Comparison of ENCODE assay signal across 16 cellular contexts in genomic region chr6:27623103-27623502, GRCh38.
DNase-seq lines count a peak whose midpoint lies in the region; ATAC-seq and TF ChIP-seq lines count a peak whose summit lies in the region.
"Had no signal": no experiment of that assay in that cellular context is flagged by ENCODE, and none has a peak within 500 bp of the region (broad histone marks: within the 10 kb centered on the region; RNA-seq: fewer than 3 reads in every experiment).

No MANE protein-coding gene starts in this region.

- H2AFZ ChIP-seq in PC-3 (ENCODE audit: low read length) = peak overlapping the region; percentile 41; the same call in 1 of the 2 replicates
- H2AFZ ChIP-seq: GM23338 had no signal

- H3K4me3 Mint-ChIP-seq in CD4-positive, alpha-beta memory T cell = no peak overlapping the region
- no peak overlapping the region for H3K4me3 Mint-ChIP-seq in activated CD4-positive, alpha-beta memory T cell treated with anti-CD3 and anti-CD28 coated beads for 36 hours
- H3K4me3 Mint-ChIP-seq: CD8-positive, alpha-beta memory T cell; GM23338 had no signal

- H3K9me3 Mint-ChIP-seq in CD4-positive, alpha-beta memory T cell = no peaks in the 10 kb centered on the region
- H3K9me3 Mint-ChIP-seq in activated CD4-positive, alpha-beta memory T cell treated with anti-CD3 and anti-CD28 coated beads for 36 hours = no peaks in the 10 kb centered on the region
- H3K9me3 Mint-ChIP-seq: IgD-negative memory B cell had no signal

- no peak for TF ChIP-seq CTCF in 22Rv1 (IDR thresholded peaks at IDR 0.05)
- TF ChIP-seq CTCF in PC-3 (conservative IDR thresholded peaks at IDR 0.05; ENCODE audit: low read depth, low read length) = no peak
- TF ChIP-seq CTCF in mucosa of descending colon (IDR thresholded peaks at IDR 0.05) = no peak
- TF ChIP-seq CTCF in esophagus muscularis mucosa (IDR thresholded peaks at IDR 0.05) = no peak

- POLR2A ChIA-PET in PC-3 (lab: Charles Lee; ENCODE audit: unreplicated experiment) = no interaction called here
- POLR2A ChIA-PET in CD4-positive, alpha-beta memory T cell (lab: Charles Lee; ENCODE audit: partially characterized antibody) = no interaction called here
- POLR2A ChIA-PET in activated CD4-positive, alpha-beta memory T cell treated with anti-CD3 and anti-CD28 coated beads for 36 hours (lab: Charles Lee) = no interaction called here

- peaks cover 49 to 51% of the 10 kb centered on the region in 2 donors for H3K27me3 Mint-ChIP-seq in CD4-positive, alpha-beta memory T cell
- peaks cover 49% of the 10 kb centered on the region for H3K27me3 Mint-ChIP-seq in activated CD4-positive, alpha-beta memory T cell treated with anti-CD3 and anti-CD28 coated beads for 36 hours

- H3K9me3 ChIP-seq in PC-3 (ENCODE audit: low read length) = no peaks in the 10 kb centered on the region
- H3K9me3 ChIP-seq in mucosa of descending colon = no peaks in the 10 kb centered on the region
- no peaks in the 10 kb centered on the region for H3K9me3 ChIP-seq in CD4-positive, alpha-beta memory T cell (ENCODE audit: control insufficient read depth in 1 of 2, low read length in 2 of 2)
- no peaks in the 10 kb centered on the region for H3K9me3 ChIP-seq in esophagus muscularis mucosa
- H3K9me3 ChIP-seq: BE2C, Caco-2 had no signal

- no peaks in the 10 kb centered on the region for H3K4me1 ChIP-seq in PC-3 (ENCODE audit: insufficient read depth, low read length)
- no peaks in the 10 kb centered on the region for H3K4me1 ChIP-seq in mucosa of descending colon (ENCODE audit: low read depth)
- no peaks in the 10 kb centered on the region for H3K4me1 ChIP-seq in CD4-positive, alpha-beta memory T cell (ENCODE audit: insufficient read depth, low read length)
- H3K4me1 ChIP-seq in esophagus muscularis mucosa = peaks cover 0 to 2% (median 1%) of the 10 kb centered on the region in 4 donors
- H3K4me1 ChIP-seq: BE2C had no signal

- TF ChIP-seq EP300 in esophagus muscularis mucosa (IDR thresholded peaks at IDR 0.05) = no peak

- H4K20me1 ChIP-seq in PC-3 (ENCODE audit: low read length) = no peaks in the 10 kb centered on the region

- no peaks in the 10 kb centered on the region for H3F3A ChIP-seq in PC-3 (ENCODE audit: low read length, unreplicated experiment)

- 80% methylated on average over 3 of the region's 3 CpGs for WGBS in esophagus muscularis mucosa

- H3K36me3 ChIP-seq in PC-3 (ENCODE audit: low read depth, low read length) = no peaks in the 10 kb centered on the region
- no peaks in the 10 kb centered on the region for H3K36me3 ChIP-seq in mucosa of descending colon (ENCODE audit: low read depth)
- no peaks in the 10 kb centered on the region for H3K36me3 ChIP-seq in CD4-positive, alpha-beta memory T cell (ENCODE audit: insufficient read depth, low read length)
- no peaks in the 10 kb centered on the region for H3K36me3 ChIP-seq in esophagus muscularis mucosa
- H3K36me3 ChIP-seq: BE2C had no signal

- no peaks in the 10 kb centered on the region for H3K36me3 Mint-ChIP-seq in CD4-positive, alpha-beta memory T cell
- no peaks in the 10 kb centered on the region for H3K36me3 Mint-ChIP-seq in activated CD4-positive, alpha-beta memory T cell treated with anti-CD3 and anti-CD28 coated beads for 36 hours
- H3K36me3 Mint-ChIP-seq: IgD-negative memory B cell had no signal

- no peak for ATAC-seq in PC-3
- peak; percentile 85 for ATAC-seq in esophagus mucosa
- peak; percentile 25 for ATAC-seq in mucosa of descending colon
- ATAC-seq: GM23338 had no signal

- H3K27me3 ChIP-seq in PC-3 (ENCODE audit: low read length) (no peaks in the 10 kb centered on the region), esophagus muscularis mucosa (peaks cover 0 to 74% (median 6%) of the 10 kb centered on the region in 4 donors)
- peaks cover 2% of the 10 kb centered on the region for H3K27me3 ChIP-seq in CD4-positive, alpha-beta memory T cell (ENCODE audit: insufficient read depth, low read length)

- H3K27ac ChIP-seq in 22Rv1 (peak overlapping the region; percentile 48), PC-3 (ENCODE audit: low read length) (no peak overlapping the region), esophagus muscularis mucosa (replicated peaks in 1 of 4) (no peak overlapping the region)
- H3K27ac ChIP-seq in CD4-positive, alpha-beta memory T cell (ENCODE audit: low read depth, low read length) = no peak overlapping the region
- H3K27ac ChIP-seq: KMS-11 had no signal

- H3K4me2 ChIP-seq in PC-3 (ENCODE audit: low read length) = no peak overlapping the region
- H3K4me2 ChIP-seq: GM23338, KMS-11 had no signal

- peak; percentile 34 for DNase-seq in PC-3
- DNase-seq in mucosa of descending colon = no peak
- no peak for DNase-seq in CD4-positive, alpha-beta memory T cell
- no peak for DNase-seq in esophagus muscularis mucosa (ENCODE audit: extremely low spot score)
- no peak for DNase-seq in activated CD4-positive, alpha-beta memory T cell treated with anti-CD3 and anti-CD28 coated beads for 36 hours
- DNase-seq: BE2C; Caco-2; CD8-positive, alpha-beta memory T cell; DMS79; H9 had no signal

- peaks cover 0 to 1% (median under 1%) of the 10 kb centered on the region in 4 donors for H3K4me1 Mint-ChIP-seq in CD4-positive, alpha-beta memory T cell
- H3K4me1 Mint-ChIP-seq in activated CD4-positive, alpha-beta memory T cell treated with anti-CD3 and anti-CD28 coated beads for 36 hours (ENCODE audit: low read depth) = peaks cover under 1% of the 10 kb centered on the region

- H3K79me2 ChIP-seq in PC-3 (ENCODE audit: low read length) = no peaks in the 10 kb centered on the region

- no peak overlapping the region for H3K27ac Mint-ChIP-seq in CD4-positive, alpha-beta memory T cell
- no peak overlapping the region for H3K27ac Mint-ChIP-seq in activated CD4-positive, alpha-beta memory T cell treated with anti-CD3 and anti-CD28 coated beads for 36 hours
- H3K27ac Mint-ChIP-seq: CD14-positive monocyte; CD8-positive, alpha-beta memory T cell; GM23338; H9; IgD-negative memory B cell had no signal

- H3K4me3 ChIP-seq in PC-3 (ENCODE audit: low read length) (no peak overlapping the region), mucosa of descending colon (no peak overlapping the region), esophagus muscularis mucosa (no peak overlapping the region)
- no peak overlapping the region for H3K4me3 ChIP-seq in CD4-positive, alpha-beta memory T cell (ENCODE audit: low read length in 2 of 2)
- H3K4me3 ChIP-seq: GM23338 had no signal

- CTCF ChIA-PET in PC-3 (lab: Charles Lee) = no interaction called here
- CTCF ChIA-PET in CD4-positive, alpha-beta memory T cell (lab: Charles Lee; ENCODE audit: partially characterized antibody) = no interaction called here
- CTCF ChIA-PET in activated CD4-positive, alpha-beta memory T cell treated with anti-CD3 and anti-CD28 coated beads for 36 hours (lab: Charles Lee) = interaction anchor here (0.5 kb wide), 1 partner anchor 11 kb away, joined by 4 read pairs; no protein-coding TSS in a partner anchor

- BruUV-seq in PC-3 (replicated peaks; lab: Mats Ljungman, UMichigan) = no TSS peak

- H3K9ac ChIP-seq in PC-3 (ENCODE audit: low read length) = no peak overlapping the region
- H3K9ac ChIP-seq: KMS-11 had no signal

- H3K9me2 ChIP-seq in PC-3 (replicated peaks; ENCODE audit: low read length) = no peaks in the 10 kb centered on the region

- intact Hi-C loops in PC-3 (cut with micrococcal nuclease) = no loop called here
- intact Hi-C loops in mucosa of descending colon (cut with DNase I, micrococcal nuclease) = no loop called here
- intact Hi-C loops in CD4-positive, alpha-beta memory T cell (cut with micrococcal nuclease) = no loop called here
- intact Hi-C loops in esophagus muscularis mucosa (cut with DNase I) = no loop called here
- intact Hi-C loops in activated CD4-positive, alpha-beta memory T cell treated with anti-CD3 and anti-CD28 coated beads for 36 hours (cut with micrococcal nuclease) = no loop called here

- no peak for TF ChIP-seq POLR2A in esophagus muscularis mucosa (IDR thresholded peaks at IDR 0.05; ENCODE audit: low read depth)
